8 cellular contexts compared by ENCODE assay signal in the genomic region with DNA sequence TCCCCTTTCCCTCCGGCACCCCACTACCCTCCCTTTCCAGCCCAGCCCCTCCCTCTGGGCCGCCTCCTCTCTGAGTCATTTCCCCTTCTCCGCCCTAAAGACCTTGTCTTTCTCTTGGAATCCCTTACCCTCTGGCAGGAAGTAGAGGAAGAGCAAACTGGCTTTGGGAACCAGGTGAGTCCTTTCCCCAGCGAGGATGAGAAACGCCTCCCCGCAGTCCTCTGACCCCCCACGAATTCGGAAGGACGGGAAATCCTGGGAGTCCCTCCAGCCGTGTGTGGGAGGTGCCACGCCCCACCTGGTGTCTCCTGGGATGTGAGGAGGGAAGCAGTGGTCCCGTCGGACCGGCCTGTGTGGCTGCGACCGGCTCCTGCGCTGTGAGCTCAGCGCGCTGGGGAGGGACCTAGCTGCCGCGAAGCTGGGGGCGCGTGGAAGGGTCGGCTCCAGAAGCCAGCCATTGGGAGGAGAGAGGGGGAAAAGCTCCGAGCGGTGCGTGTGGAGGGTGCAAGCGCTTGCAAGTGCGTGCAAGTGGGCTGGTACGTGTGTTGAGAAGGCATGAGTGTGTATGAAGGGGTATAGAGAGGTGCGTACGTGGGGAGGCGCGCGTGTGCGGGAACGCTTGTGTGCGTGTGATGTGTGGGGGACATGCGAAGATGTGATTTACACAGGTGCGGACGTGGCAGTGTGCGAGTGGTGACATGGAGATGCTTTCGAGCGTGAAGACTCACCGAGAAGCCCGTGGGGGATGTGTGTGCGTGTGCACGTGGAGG. TPM values are rescaled to one million over a fixed set of nuclear protein-coding genes. Genes with fewer than 3 reads are reported as not detected.
DNase-seq lines count a peak whose midpoint lies in the region; ATAC-seq and TF ChIP-seq lines count a peak whose summit lies in the region.

No MANE protein-coding gene starts in this region.

- H3K79me2 ChIP-seq in fibroblast of lung (ENCODE audit: control insufficient read depth, insufficient read depth, low read length): no peaks in the 10 kb centered on the region
- no peaks in the 10 kb centered on the region for H3K79me2 ChIP-seq in parathyroid adenoma

- H3K27ac ChIP-seq in fibroblast of lung (ENCODE audit: insufficient read depth, low read length): no peak overlapping the region
- H3K27ac ChIP-seq in parathyroid adenoma: no peak overlapping the region

- ATAC-seq in GM21619 (IDR thresholded peaks at IDR 0.05; ENCODE audit: unreplicated experiment): no peak
- no peak for ATAC-seq in activated CD4-positive, CD25-positive, alpha-beta regulatory T cell treated with anti-CD3 and anti-CD28 coated beads, Interleukin-2, amount 50 U/mL, for 24 hours
- no peak for ATAC-seq in HG02571 (IDR thresholded peaks at IDR 0.05; ENCODE audit: unreplicated experiment)

- H3K4me3 Mint-ChIP-seq in immature natural killer cell: no peak overlapping the region

- no peaks in the 10 kb centered on the region for H3K36me3 Mint-ChIP-seq in immature natural killer cell

- DNase-seq in ELR (ENCODE audit: low read depth): peak; percentile 6
- no peak for DNase-seq in NT2/D1 (ENCODE audit: low read depth, low spot score)
- DNase-seq in fibroblast of lung (ENCODE audit: low read depth in 2 of 2): peak; percentile 0 to 12
- no peak for DNase-seq in immature natural killer cell

- H2AFZ ChIP-seq in fibroblast of lung (ENCODE audit: low read length): peak overlapping the region; percentile 26
- peak overlapping the region; percentile 42 for H2AFZ ChIP-seq in parathyroid adenoma

- H3K27me3 ChIP-seq in NT2/D1 (ENCODE audit: insufficient read depth, insufficient read length): no peaks in the 10 kb centered on the region
- H3K27me3 ChIP-seq in fibroblast of lung (ENCODE audit: control insufficient read depth, insufficient read depth, low read length): no peaks in the 10 kb centered on the region
- no peaks in the 10 kb centered on the region for H3K27me3 ChIP-seq in parathyroid adenoma (ENCODE audit: control insufficient read depth, insufficient read depth, low read length)

- H3K4me3 ChIP-seq in NT2/D1 (ENCODE audit: insufficient read length, low read depth) (peak overlapping the region; percentile 49), fibroblast of lung (replicated peaks in 1 of 4; ENCODE audit: control extremely low read depth in 1 of 4, insufficient read depth in 1 of 4, low read depth in 3 of 4, low read length in 4 of 4) (peak overlapping the region in 3 of 4 experiments; percentile 14 to 43 (median 40)), parathyroid adenoma (ENCODE audit: low read depth, low read length) (no peak overlapping the region)

- H3K4me1 ChIP-seq in NT2/D1 (ENCODE audit: insufficient read depth, insufficient read length): no peaks in the 10 kb centered on the region
- peaks cover 2% of the 10 kb centered on the region for H3K4me1 ChIP-seq in fibroblast of lung (ENCODE audit: control insufficient read depth, extremely low read depth, insufficient read depth, low read length)
- H3K4me1 ChIP-seq in parathyroid adenoma: no peaks in the 10 kb centered on the region

- TF ChIP-seq CTCF in fibroblast of lung (conservative IDR thresholded peaks at IDR 0.05 in 1 of 2, IDR thresholded peaks at IDR 0.05 in 1 of 2; ENCODE audit: low read depth in 1 of 2, low read length in 2 of 2) (no peak), parathyroid adenoma (IDR thresholded peaks at IDR 0.05) (no peak)

- H3K27ac Mint-ChIP-seq in immature natural killer cell: no peak overlapping the region

- peaks cover 0 to 12% (median 10%) of the 10 kb centered on the region in 3 donors for H3K27me3 Mint-ChIP-seq in immature natural killer cell (ENCODE audit: low read depth in 3 of 3)

- H3K36me3 ChIP-seq in NT2/D1 (ENCODE audit: insufficient read depth, insufficient read length, low read length): peaks cover 4% of the 10 kb centered on the region
- no peaks in the 10 kb centered on the region for H3K36me3 ChIP-seq in fibroblast of lung (ENCODE audit: control insufficient read depth, insufficient read depth, low read length)
- no peaks in the 10 kb centered on the region for H3K36me3 ChIP-seq in parathyroid adenoma (ENCODE audit: control insufficient read depth, insufficient read depth, low read length)

- H3K4me1 Mint-ChIP-seq in immature natural killer cell: no peaks in the 10 kb centered on the region

- H3K9ac ChIP-seq in NT2/D1 (ENCODE audit: insufficient read length, low read depth): peak overlapping the region; percentile 42
- H3K9ac ChIP-seq in fibroblast of lung (ENCODE audit: insufficient read depth, low read length): no peak overlapping the region
- no peak overlapping the region for H3K9ac ChIP-seq in parathyroid adenoma

- no peaks in the 10 kb centered on the region for H4K20me1 ChIP-seq in fibroblast of lung (ENCODE audit: control insufficient read depth, extremely low read depth, insufficient read depth, low read length)

- H3K9me3 Mint-ChIP-seq in immature natural killer cell: no peaks in the 10 kb centered on the region

- H3K4me2 ChIP-seq in fibroblast of lung (ENCODE audit: extremely low read depth, insufficient read depth, low read length): no peak overlapping the region
- H3K4me2 ChIP-seq in parathyroid adenoma (ENCODE audit: low read length): peak overlapping the region; percentile 12

- no peaks in the 10 kb centered on the region for H3K9me3 ChIP-seq in NT2/D1 (ENCODE audit: insufficient read depth, low read length)
- H3K9me3 ChIP-seq in fibroblast of lung (ENCODE audit: control insufficient read depth, insufficient read depth, low read depth, low read length): no peaks in the 10 kb centered on the region
- no peaks in the 10 kb centered on the region for H3K9me3 ChIP-seq in parathyroid adenoma (ENCODE audit: control insufficient read depth, low read length)

RNA-seq across cellular contexts. Expression of a gene that starts 46.3 kb away (rescaled TPM):
- not detected in 2 replicates for total RNA-seq in fibroblast of lung
- polyA plus RNA-seq in fibroblast of lung: not detected in 2 replicates
- not detected in 2 replicates for polyA plus RNA-seq in fibroblast of lung (2012)
- not detected in 2 replicates for polyA minus RNA-seq in fibroblast of lung (ENCODE audit: low replicate concordance)
- polyA plus RNA-seq in immature natural killer cell: not detected

Comparison
In these comparisons a context has a peak if more than half of its experiments do, and no peak if none do; other contexts are left out.
1. DNase-seq: peak in ELR (single experiment) and fibroblast of lung (2 of 2); none in NT2/D1 (single experiment) and immature natural killer cell (0 of 3).